Comparison of ENCODE assay signal across 12 cellular contexts in genomic region chr13:51066091-51066831, GRCh38. TPM values are rescaled to one million over a fixed set of nuclear protein-coding genes. Genes with fewer than 3 reads are reported as not detected.
DNase-seq lines count a peak whose midpoint lies in the region; ATAC-seq, FAIRE-seq and TF ChIP-seq lines count a peak whose summit lies in the region.
"Had no signal": no experiment of that assay in that cellular context is flagged by ENCODE, and none has a peak within 500 bp of the region (broad histone marks: within the 10 kb centered on the region; RNA-seq: fewer than 3 reads in every experiment).

No MANE protein-coding gene starts in this region.

- TF ChIP-seq POLR2A in thyroid gland (IDR thresholded peaks at IDR 0.05), result no peak

- peak overlapping the region; percentile 47 for H3K27ac Mint-ChIP-seq in astrocyte (ENCODE audit: unreplicated experiment)
- no peak overlapping the region for H3K27ac Mint-ChIP-seq in activated naive CD4-positive, alpha-beta T cell treated with anti-CD3 and anti-CD28 coated beads for 36 hours

- peaks cover 18% of the 10 kb centered on the region for H3K27me3 ChIP-seq in astrocyte (ENCODE audit: insufficient read depth, low read length)
- no peaks in the 10 kb centered on the region for H3K27me3 ChIP-seq in thyroid gland

- peak; percentile 24 for DNase-seq in COR-L47 (lab: John Stamatoyannopoulos, UW)
- peak; percentile 82 for DNase-seq in HT1080 (ENCODE audit: low read depth)
- peak; percentile 64 for DNase-seq in astrocyte (ENCODE audit: low read depth)
- DNase-seq in left lobe of liver (ENCODE audit: low spot score), result no peak
- no peak for DNase-seq in activated naive CD4-positive, alpha-beta T cell treated with anti-CD3 and anti-CD28 coated beads for 36 hours
- DNase-seq in thyroid gland, result no peak
- no peak for DNase-seq in effector CD8-positive, alpha-beta T cell (lab: John Stamatoyannopoulos, UW)
- DNase-seq in NCI-H2171 treated with DMSO at 0.1 percent for 48 hours (lab: John Stamatoyannopoulos, UW), result no peak
- DNase-seq: activated T-cell treated with anti-CD3 and anti-CD28 coated beads for 4 hours, DMS53 had no signal

- 61 to 64% methylated on average over 15 of the region's 15 CpGs for WGBS in thyroid gland, 2 donors

- H4K20me1 ChIP-seq in astrocyte (ENCODE audit: insufficient read depth, low read length), result no peaks in the 10 kb centered on the region

- no peaks in the 10 kb centered on the region for H3K79me2 ChIP-seq in astrocyte (ENCODE audit: insufficient read depth, low read length)

- no peaks in the 10 kb centered on the region for H3K9me3 Mint-ChIP-seq in astrocyte (ENCODE audit: unreplicated experiment)
- no peaks in the 10 kb centered on the region for H3K9me3 Mint-ChIP-seq in activated naive CD4-positive, alpha-beta T cell treated with anti-CD3 and anti-CD28 coated beads for 36 hours

- H3K4me1 ChIP-seq in astrocyte (ENCODE audit: insufficient read depth, low read length) (peaks cover 15% of the 10 kb centered on the region), thyroid gland (peaks cover 0 to 4% of the 10 kb centered on the region in 2 donors)

- peak; percentile 34 for FAIRE-seq in astrocyte (lab: Jason Lieb, UNC)
- FAIRE-seq: colon had no signal

- ATAC-seq in left lobe of liver, result peak; percentile 33

- H3K9ac ChIP-seq in astrocyte (ENCODE audit: low read length), result no peak overlapping the region

- H3K4me3 ChIP-seq in astrocyte (ENCODE audit: insufficient read depth, low read depth, low read length), result peak overlapping the region; percentile 22
- H3K4me3 ChIP-seq in thyroid gland (replicated peaks in 1 of 3), result no peak overlapping the region
- H3K4me3 ChIP-seq: SK-N-MC had no signal

- no peak for TF ChIP-seq CTCF in astrocyte (IDR thresholded peaks at IDR 0.05; ENCODE audit: insufficient read depth, low read depth, low read length)
- no peak for TF ChIP-seq CTCF in thyroid gland (IDR thresholded peaks at IDR 0.05)

- peaks cover 10% of the 10 kb centered on the region for H3K4me1 Mint-ChIP-seq in astrocyte (ENCODE audit: low read depth, unreplicated experiment)
- peaks cover 3% of the 10 kb centered on the region for H3K4me1 Mint-ChIP-seq in activated naive CD4-positive, alpha-beta T cell treated with anti-CD3 and anti-CD28 coated beads for 36 hours (ENCODE audit: low read depth)

- H3K36me3 ChIP-seq in astrocyte (ENCODE audit: insufficient read depth, low read length) (no peaks in the 10 kb centered on the region), thyroid gland (no peaks in the 10 kb centered on the region)

- intact Hi-C loops in activated naive CD4-positive, alpha-beta T cell treated with anti-CD3 and anti-CD28 coated beads for 36 hours (cut with micrococcal nuclease), result no loop called here
- intact Hi-C loops in thyroid gland (cut with DNase I), result loop anchor here (10.0 kb wide), 1 partner anchor 1091 kb away; no protein-coding TSS in a partner anchor

- CTCF ChIA-PET in activated naive CD4-positive, alpha-beta T cell treated with anti-CD3 and anti-CD28 coated beads for 36 hours (lab: Charles Lee), result interaction anchor here (0.6 kb wide), 1 partner anchor 173 kb away, joined by 4 read pairs; no protein-coding TSS in a partner anchor

- peaks cover 10% of the 10 kb centered on the region for H3K27me3 Mint-ChIP-seq in astrocyte (ENCODE audit: low read depth, unreplicated experiment)
- H3K27me3 Mint-ChIP-seq in activated naive CD4-positive, alpha-beta T cell treated with anti-CD3 and anti-CD28 coated beads for 36 hours (ENCODE audit: low read depth), result peaks cover 3% of the 10 kb centered on the region

- H3K27ac ChIP-seq in astrocyte (ENCODE audit: low read depth, low read length), result no peak overlapping the region
- H3K27ac ChIP-seq in thyroid gland, result no peak overlapping the region
- H3K27ac ChIP-seq: SK-N-MC had no signal

- H3K36me3 Mint-ChIP-seq in astrocyte (ENCODE audit: low read depth, unreplicated experiment), result no peaks in the 10 kb centered on the region
- no peaks in the 10 kb centered on the region for H3K36me3 Mint-ChIP-seq in activated naive CD4-positive, alpha-beta T cell treated with anti-CD3 and anti-CD28 coated beads for 36 hours (ENCODE audit: low read depth)

- no peaks in the 10 kb centered on the region for H3K9me3 ChIP-seq in astrocyte (ENCODE audit: insufficient read depth, low read depth, low read length)
- H3K9me3 ChIP-seq in thyroid gland, result no peaks in the 10 kb centered on the region

- peak overlapping the region; percentile 72 for H3K4me2 ChIP-seq in astrocyte (ENCODE audit: low read length)

- peak overlapping the region; percentile 54 for H2AFZ ChIP-seq in astrocyte (ENCODE audit: low read depth, low read length)

- H3K4me3 Mint-ChIP-seq in astrocyte (ENCODE audit: unreplicated experiment), result no peak overlapping the region
- no peak overlapping the region for H3K4me3 Mint-ChIP-seq in activated naive CD4-positive, alpha-beta T cell treated with anti-CD3 and anti-CD28 coated beads for 36 hours

RNA-seq across cellular contexts. Expression of gene C13orf42, which starts 44.8 kb away (rescaled TPM):
- not detected in 2 replicates for total RNA-seq in HT1080 (2014; rRNA removed; shearing (Covaris generic))
- not detected in 2 replicates for polyA plus RNA-seq in HT1080 (2015; cell fraction: cytosol; rRNA removed)
- not detected in 2 replicates for polyA plus RNA-seq in HT1080 (2015; cell fraction: nucleus; rRNA removed)
- total RNA-seq in astrocyte, result not detected in 2 replicates
- not detected for total RNA-seq in left lobe of liver
- not detected for total RNA-seq in activated naive CD4-positive, alpha-beta T cell treated with anti-CD3 and anti-CD28 coated beads for 36 hours
- total RNA-seq in thyroid gland, result not detected

Comparison
In these comparisons a context has a peak if more than half of its experiments do, and no peak if none do; other contexts are left out.
1. DNase-seq: peak in COR-L47 (single experiment), HT1080 (single experiment) and astrocyte (single experiment); none in left lobe of liver (single experiment), activated naive CD4-positive, alpha-beta T cell treated with anti-CD3 and anti-CD28 coated beads for 36 hours (single experiment), thyroid gland (0 of 2), effector CD8-positive, alpha-beta T cell (single experiment) and NCI-H2171 treated with DMSO at 0.1 percent for 48 hours (single experiment).